23 cellular contexts compared by ENCODE assay signal in genomic region chr7:13682626-13683025, GRCh38.
"Had no signal": no experiment of that assay in that cellular context is flagged by ENCODE, and none has a peak within 500 bp of the region (broad histone marks: within the 10 kb centered on the region; RNA-seq: fewer than 3 reads in every experiment).

No MANE protein-coding gene starts in this region.

- H3K9me3 ChIP-seq: suprapubic skin, testis, thoracic aorta, thyroid gland, tibial artery, upper lobe of left lung, upper lobe of right lung, uterus, vagina had no signal

- H3K27ac ChIP-seq: stomach, suprapubic skin, testis, thoracic aorta, thyroid gland, tibial artery, tibial nerve, upper lobe of left lung, upper lobe of right lung, uterus, vagina had no signal

- H3K36me3 ChIP-seq: stomach, suprapubic skin, thoracic aorta, thyroid gland, tibial artery, tibial nerve, upper lobe of left lung, upper lobe of right lung, uterus, vagina had no signal

- H3K4me3 ChIP-seq: stomach, suprapubic skin, testis, thoracic aorta, thyroid gland, tibial artery, tibial nerve, upper lobe of left lung, upper lobe of right lung, uterus, vagina had no signal

- H3K4me1 ChIP-seq: stomach, suprapubic skin, testis, thyroid gland, tibial artery, tibial nerve, upper lobe of left lung, upper lobe of right lung, uterus, vagina had no signal

- DNase-seq: stimulated activated CD4-positive, alpha-beta T cell treated with anti-CD3 and anti-CD28 coated beads, Interleukin-2, amount 100 ng/mL, for 48 hours; stimulated activated CD4-positive, alpha-beta T cell treated with anti-CD3 and anti-CD28 coated beads, Interleukin-4, amount 100 ng/mL, for 1 hour; stimulated activated CD4-positive, alpha-beta T cell treated with anti-CD3 and anti-CD28 coated beads, Interleukin-4, amount 100 ng/mL, for 24 hours; stimulated activated CD4-positive, alpha-beta T cell treated with anti-CD3 and anti-CD28 coated beads, Interleukin-4, amount 100 ng/mL, for 4 hours; stimulated activated CD8-positive, alpha-beta memory T cell treated with anti-CD3 and anti-CD28 coated beads, Interleukin-4, amount 100 ng/mL, for 48 hours; stimulated activated naive B cell treated with anti-CD40 and anti-IgM and Interleukin-4, amounts not matched to agents 10 μg/mL and 1 μg/mL and 100 μg/mL, for 72 hours; stimulated activated naive CD4-positive, alpha-beta T cell; stimulated activated naive CD4-positive, alpha-beta T cell treated with Interleukin-2 at 50 U/mL for 16 hours; stimulated activated naive CD8-positive, alpha-beta T cell treated with anti-CD3 and anti-CD28 coated beads, Interleukin-15, amount 100 ng/mL, for 72 hours; stimulated activated naive CD8-positive, alpha-beta T cell treated with anti-CD3 and anti-CD28 coated beads, Interleukin-15, Interleukin-2, amounts not matched to agents 100 U/mL and 50 U/mL, for 24 hours; stomach; substantia nigra; testis; thyroid gland; tibial artery; trophoblast cell; upper lobe of left lung; upper lobe of right lung; uterus had no signal

- H3K27me3 ChIP-seq: stomach, suprapubic skin, testis, thyroid gland, tibial artery, tibial nerve, upper lobe of left lung, upper lobe of right lung, uterus, vagina had no signal
